In genomic region chr17:78883533-78884131, GRCh38 we compare ENCODE assay signal across 1 cellular context.
TF ChIP-seq lines count a peak whose summit lies in the region.

No MANE protein-coding gene starts in this region.

TF ChIP-seq in A549, 52 proteins besides CTCF, POLR2A, EP300 and RAD21 (continued from another document):
- TF ChIP-seq, protein P1, sequence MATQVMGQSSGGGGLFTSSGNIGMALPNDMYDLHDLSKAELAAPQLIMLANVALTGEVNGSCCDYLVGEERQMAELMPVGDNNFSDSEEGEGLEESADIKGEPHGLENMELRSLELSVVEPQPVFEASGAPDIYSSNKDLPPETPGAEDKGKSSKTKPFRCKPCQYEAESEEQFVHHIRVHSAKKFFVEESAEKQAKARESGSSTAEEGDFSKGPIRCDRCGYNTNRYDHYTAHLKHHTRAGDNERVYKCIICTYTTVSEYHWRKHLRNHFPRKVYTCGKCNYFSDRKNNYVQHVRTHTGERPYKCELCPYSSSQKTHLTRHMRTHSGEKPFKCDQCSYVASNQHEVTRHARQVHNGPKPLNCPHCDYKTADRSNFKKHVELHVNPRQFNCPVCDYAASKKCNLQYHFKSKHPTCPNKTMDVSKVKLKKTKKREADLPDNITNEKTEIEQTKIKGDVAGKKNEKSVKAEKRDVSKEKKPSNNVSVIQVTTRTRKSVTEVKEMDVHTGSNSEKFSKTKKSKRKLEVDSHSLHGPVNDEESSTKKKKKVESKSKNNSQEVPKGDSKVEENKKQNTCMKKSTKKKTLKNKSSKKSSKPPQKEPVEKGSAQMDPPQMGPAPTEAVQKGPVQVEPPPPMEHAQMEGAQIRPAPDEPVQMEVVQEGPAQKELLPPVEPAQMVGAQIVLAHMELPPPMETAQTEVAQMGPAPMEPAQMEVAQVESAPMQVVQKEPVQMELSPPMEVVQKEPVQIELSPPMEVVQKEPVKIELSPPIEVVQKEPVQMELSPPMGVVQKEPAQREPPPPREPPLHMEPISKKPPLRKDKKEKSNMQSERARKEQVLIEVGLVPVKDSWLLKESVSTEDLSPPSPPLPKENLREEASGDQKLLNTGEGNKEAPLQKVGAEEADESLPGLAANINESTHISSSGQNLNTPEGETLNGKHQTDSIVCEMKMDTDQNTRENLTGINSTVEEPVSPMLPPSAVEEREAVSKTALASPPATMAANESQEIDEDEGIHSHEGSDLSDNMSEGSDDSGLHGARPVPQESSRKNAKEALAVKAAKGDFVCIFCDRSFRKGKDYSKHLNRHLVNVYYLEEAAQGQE (IDR thresholded peaks at IDR 0.05), result no peak
- TF ChIP-seq JUNB (IDR thresholded peaks at IDR 0.05), result peak; percentile 43; the same call in 1 of the 2 replicates
- TF ChIP-seq MAFK (IDR thresholded peaks at IDR 0.05; ENCODE audit: partially characterized antibody), result peak; percentile 47
